Comparison of ENCODE assay signal across 8 cellular contexts in genomic region chr18:63025251-63025710, GRCh38.
A peak's percentile ranks its signal among the peaks of the same experiment; 100 is the strongest.
DNase-seq lines count a peak whose midpoint lies in the region; ATAC-seq and TF ChIP-seq lines count a peak whose summit lies in the region.

No MANE protein-coding gene starts in this region.

- peaks cover 17% of the 10 kb centered on the region for H3K27me3 Mint-ChIP-seq in chondrocyte (ENCODE audit: low read depth)

- TF ChIP-seq RAD21 in neural cell (conservative IDR thresholded peaks at IDR 0.05), result peak; percentile 30

- H3K27me3 ChIP-seq in GM06990 (replicated peaks; ENCODE audit: control insufficient read depth, insufficient read depth, low read length), result no peaks in the 10 kb centered on the region
- H3K27me3 ChIP-seq in neural cell (ENCODE audit: insufficient read depth, low read depth, low read length), result no peaks in the 10 kb centered on the region

- H3K79me2 ChIP-seq in neural cell (replicated peaks; ENCODE audit: insufficient read depth, low read length), result no peaks in the 10 kb centered on the region

- no peaks in the 10 kb centered on the region for H3K4me1 Mint-ChIP-seq in chondrocyte (ENCODE audit: low read depth)

- no peak for DNase-seq in GM06990 (ENCODE audit: extremely low read depth, insufficient read length)
- DNase-seq in NCI-H2107 (lab: John Stamatoyannopoulos, UW), result peak; percentile 49
- DNase-seq in chondrocyte (ENCODE audit: low spot score), result no peak
- no peak for DNase-seq in T-helper 9 cell
- no peak for DNase-seq in kidney glomerular epithelial cell (lab: John Stamatoyannopoulos, UW)
- DNase-seq in central memory CD4-positive, alpha-beta T cell, result no peak

- TF ChIP-seq CTCF in GM06990 (IDR thresholded peaks at IDR 0.05; ENCODE audit: insufficient read depth, low read length, poor library complexity, severe bottlenecking) (peak; percentile 53), chondrocyte (IDR thresholded peaks at IDR 0.05) (peak; percentile 56), neural cell (IDR thresholded peaks at IDR 0.05; ENCODE audit: poor library complexity, severe bottlenecking) (peak; percentile 27)

- H3K9me2 ChIP-seq in neural cell (ENCODE audit: insufficient read depth, low read length), result no peaks in the 10 kb centered on the region

- H3K9me3 ChIP-seq in neural cell (ENCODE audit: low read length), result no peaks in the 10 kb centered on the region

- no peaks in the 10 kb centered on the region for H3K9me3 Mint-ChIP-seq in chondrocyte (ENCODE audit: low read depth)

- no peaks in the 10 kb centered on the region for H3F3A ChIP-seq in neural cell (ENCODE audit: insufficient read depth, low read length, poor library complexity, severe bottlenecking)

- H3K4me2 ChIP-seq in neural cell (ENCODE audit: low read length), result no peak overlapping the region

- H3K36me3 Mint-ChIP-seq in chondrocyte (ENCODE audit: low read depth), result peaks cover 2% of the 10 kb centered on the region

- no peak for ATAC-seq in HG03342 (IDR thresholded peaks at IDR 0.05; ENCODE audit: unreplicated experiment)

- no peak overlapping the region for H2AFZ ChIP-seq in neural cell (ENCODE audit: low read depth, low read length)

- H3K9ac ChIP-seq in neural cell (ENCODE audit: low read length), result no peak overlapping the region

- no peaks in the 10 kb centered on the region for H4K20me1 ChIP-seq in neural cell (ENCODE audit: insufficient read depth)

- no peaks in the 10 kb centered on the region for H3K36me3 ChIP-seq in GM06990 (ENCODE audit: control insufficient read depth, insufficient read depth, low read length)
- H3K36me3 ChIP-seq in neural cell (ENCODE audit: insufficient read depth, low read length), result no peaks in the 10 kb centered on the region

- no peak for TF ChIP-seq EP300 in neural cell (conservative IDR thresholded peaks at IDR 0.05; ENCODE audit: poor library complexity, severe bottlenecking)

- no peak overlapping the region for H3K4me3 Mint-ChIP-seq in chondrocyte (ENCODE audit: unreplicated experiment)

- no peak overlapping the region for H3K4me3 ChIP-seq in GM06990 (replicated peaks; ENCODE audit: low read depth, low read length)
- no peak overlapping the region for H3K4me3 ChIP-seq in neural cell (ENCODE audit: low read length)

- no peak overlapping the region for H3K27ac ChIP-seq in neural cell (ENCODE audit: low read length)

- H3K27ac Mint-ChIP-seq in chondrocyte (ENCODE audit: unreplicated experiment), result no peak overlapping the region

TF ChIP-seq in neural cell, 6 proteins besides CTCF, POLR2A, EP300 and RAD21:
- TF ChIP-seq POLR2AphosphoS5 (IDR thresholded peaks at IDR 0.05) (no peak), REST (IDR thresholded peaks at IDR 0.05; ENCODE audit: borderline replicate concordance) (no peak), TAF1 (IDR thresholded peaks at IDR 0.05; ENCODE audit: low read depth) (no peak), MXI1 (conservative IDR thresholded peaks at IDR 0.05; ENCODE audit: poor library complexity, severe bottlenecking) (no peak), SMC3 (conservative IDR thresholded peaks at IDR 0.05; ENCODE audit: poor library complexity) (no peak)
